In genomic region chr5:79241535-79241979, GRCh38 we compare ENCODE assay signal across 17 cellular contexts. TPM values are rescaled to one million over a fixed set of nuclear protein-coding genes. Genes with fewer than 3 reads are reported as not detected.
DNase-seq lines count a peak whose midpoint lies in the region; ATAC-seq and TF ChIP-seq lines count a peak whose summit lies in the region.
"Had no signal": no experiment of that assay in that cellular context is flagged by ENCODE, and none has a peak within 500 bp of the region (broad histone marks: within the 10 kb centered on the region; RNA-seq: fewer than 3 reads in every experiment).

No MANE protein-coding gene starts in this region.

- peak overlapping the region; percentile 23; the same call in 1 of the 2 replicates for H3K4me3 ChIP-seq in PC-9
- H3K4me3 ChIP-seq in fibroblast of villous mesenchyme (ENCODE audit: low read depth, low read length), result no peak overlapping the region
- H3K4me3 ChIP-seq: colonic mucosa, thoracic aorta had no signal

- CTCF ChIA-PET in CD4-positive, alpha-beta T cell (lab: Charles Lee), result no interaction called here
- CTCF ChIA-PET in PC-9 (lab: Charles Lee), result no interaction called here

- no peak for DNase-seq in CD4-positive, alpha-beta T cell
- DNase-seq in EL, result peak; percentile 33
- DNase-seq in PC-9, result no peak
- DNase-seq in fibroblast of villous mesenchyme (ENCODE audit: low read depth), result peak; percentile 18
- DNase-seq in iPS-NIHi11 (ENCODE audit: low spot score), result no peak
- no peak for DNase-seq in COLO668 (lab: John Stamatoyannopoulos, UW; ENCODE audit: unreplicated experiment)
- DNase-seq: activated B cell treated with CpG ODN at 0.5 μM for 24 hours, colonic mucosa, H7, NCI-H1694 treated with DMSO at 0.1 percent for 48 hours, NCI-H345, posterior cingulate gyrus, T-helper 1 cell had no signal

- H3K9me3 ChIP-seq in CD4-positive, alpha-beta T cell (ENCODE audit: control insufficient read depth, low read length), result no peaks in the 10 kb centered on the region
- H3K9me3 ChIP-seq in PC-9 (ENCODE audit: insufficient read depth, low read depth), result no peaks in the 10 kb centered on the region
- H3K9me3 ChIP-seq: colonic mucosa, thoracic aorta had no signal

- H3K27me3 ChIP-seq in CD4-positive, alpha-beta T cell (ENCODE audit: control insufficient read depth, insufficient read depth, low read length), result no peaks in the 10 kb centered on the region
- no peaks in the 10 kb centered on the region for H3K27me3 ChIP-seq in PC-9 (ENCODE audit: insufficient read depth, low read depth)
- H3K27me3 ChIP-seq: colonic mucosa had no signal

- H3K27ac Mint-ChIP-seq in CD4-positive, alpha-beta T cell, result no peak overlapping the region
- H3K27ac Mint-ChIP-seq: activated B cell treated with CpG ODN at 0.5 μM for 24 hours, B cell had no signal

- H3K4me2 ChIP-seq in PC-9, result peak overlapping the region; percentile 59

- no peaks in the 10 kb centered on the region for H3K9me3 Mint-ChIP-seq in CD4-positive, alpha-beta T cell
- H3K9me3 Mint-ChIP-seq: activated B cell treated with CpG ODN at 0.5 μM for 24 hours had no signal

- H3F3A ChIP-seq in PC-9 (ENCODE audit: insufficient read depth, low read depth), result no peaks in the 10 kb centered on the region

- no peaks in the 10 kb centered on the region for H3K36me3 ChIP-seq in PC-9 (ENCODE audit: low read depth)
- H3K36me3 ChIP-seq: colonic mucosa, thoracic aorta had no signal

- no peak for TF ChIP-seq CTCF in CD4-positive, alpha-beta T cell (IDR thresholded peaks at IDR 0.05)
- TF ChIP-seq CTCF in PC-9 (conservative IDR thresholded peaks at IDR 0.05) (no peak), fibroblast of villous mesenchyme (IDR thresholded peaks at IDR 0.05; ENCODE audit: insufficient read depth, low read depth, low read length) (no peak)

- peak overlapping the region; percentile 71 for H3K4me3 Mint-ChIP-seq in CD4-positive, alpha-beta T cell
- H3K4me3 Mint-ChIP-seq: activated B cell treated with CpG ODN at 0.5 μM for 24 hours, B cell had no signal

- H3K27me3 Mint-ChIP-seq in CD4-positive, alpha-beta T cell, result no peaks in the 10 kb centered on the region
- H3K27me3 Mint-ChIP-seq: activated B cell treated with CpG ODN at 0.5 μM for 24 hours, B cell had no signal

- H3K79me2 ChIP-seq in PC-9 (ENCODE audit: low read depth), result peaks cover 96% of the 10 kb centered on the region

- ATAC-seq in CD4-positive, alpha-beta T cell (ENCODE audit: poor library complexity), result no peak
- ATAC-seq in activated CD4-positive, CD25-positive, alpha-beta regulatory T cell treated with anti-CD3 and anti-CD28 coated beads, Interleukin-2, amount 50 U/mL, for 24 hours, result no peak
- ATAC-seq: Right ventricle myocardium inferior had no signal

- peaks cover 17% of the 10 kb centered on the region for H3K4me1 ChIP-seq in PC-9 (replicated peaks; ENCODE audit: insufficient read depth)

- H2AFZ ChIP-seq in PC-9, result no peak overlapping the region

- BruUV-seq in PC-9 (replicated peaks; lab: Mats Ljungman, UMichigan), result no TSS peak

- POLR2A ChIA-PET in CD4-positive, alpha-beta T cell (lab: Charles Lee), result no interaction called here
- POLR2A ChIA-PET in PC-9 (lab: Charles Lee; ENCODE audit: unreplicated experiment), result interaction anchor here (0.6 kb wide), 1 partner anchor 1432 kb away, joined by 12 read pairs; no protein-coding TSS in a partner anchor

- intact Hi-C loops in CD4-positive, alpha-beta T cell (cut with DNase I, micrococcal nuclease), result loop anchor here in 1 of 2 experiments (5.0 kb wide), 1 partner anchor 36 kb away; no protein-coding TSS in a partner anchor
- intact Hi-C loops in PC-9 (cut with micrococcal nuclease; ENCODE audit: unreplicated experiment), result loop anchor here (10.0 kb wide), 1 partner anchor 217 kb away; no protein-coding TSS in a partner anchor

- H4K20me1 ChIP-seq in PC-9 (ENCODE audit: insufficient read depth), result peaks cover 59% of the 10 kb centered on the region

- H3K27ac ChIP-seq in CD4-positive, alpha-beta T cell (ENCODE audit: low read depth, low read length), result no peak overlapping the region
- no peak overlapping the region for H3K27ac ChIP-seq in PC-9
- H3K27ac ChIP-seq: colonic mucosa, thoracic aorta had no signal

- H3K36me3 Mint-ChIP-seq in CD4-positive, alpha-beta T cell (ENCODE audit: low read depth), result peaks cover 21% of the 10 kb centered on the region

- H3K4me1 Mint-ChIP-seq in CD4-positive, alpha-beta T cell (ENCODE audit: low read depth), result peaks cover 80% of the 10 kb centered on the region

- no peaks in the 10 kb centered on the region for H3K9me2 ChIP-seq in PC-9 (ENCODE audit: insufficient read depth)

RNA-seq across cellular contexts. Expression of gene JMY, which starts 5.6 kb away (rescaled TPM):
- 10 to 100 TPM; 73.3 to 73.5 TPM for total RNA-seq in CD4-positive, alpha-beta T cell
- total RNA-seq in PC-9 (2021), result 9.9 and 11.7 TPM in 2 replicates
- 9.1 and 9.3 TPM in 2 replicates for total RNA-seq in fibroblast of villous mesenchyme

Comparison
In these comparisons a context has a peak if more than half of its experiments do, and no peak if none do; other contexts are left out.
1. DNase-seq: peak in EL (single experiment) and fibroblast of villous mesenchyme (single experiment); none in CD4-positive, alpha-beta T cell (0 of 10), PC-9 (0 of 2), iPS-NIHi11 (single experiment) and COLO668 (single experiment).